ENCODE assay signal across 18 cellular contexts in the genomic region with DNA sequence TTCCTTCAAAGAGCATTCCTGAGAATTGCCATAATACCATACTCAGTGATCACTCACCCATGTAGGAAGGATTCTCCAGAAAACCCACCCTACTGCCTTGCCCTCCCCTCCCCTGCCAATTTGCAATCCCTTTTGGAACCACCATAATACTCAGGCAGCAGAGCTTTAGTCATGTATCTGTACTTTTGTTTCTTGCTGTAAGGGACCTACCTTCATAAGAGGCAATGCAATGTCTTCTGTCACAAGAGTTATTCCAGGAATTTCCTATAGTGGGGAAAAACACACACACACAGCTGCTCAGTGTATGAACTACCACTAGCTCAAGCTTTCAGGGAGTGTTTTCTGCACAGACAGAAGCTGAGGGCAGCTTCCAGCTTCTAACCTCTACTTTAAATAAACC.
A peak's percentile ranks its signal among the peaks of the same experiment; 100 is the strongest.
DNase-seq lines count a peak whose midpoint lies in the region; ATAC-seq and TF ChIP-seq lines count a peak whose summit lies in the region.
"Had no signal": no experiment of that assay in that cellular context is flagged by ENCODE, and none has a peak within 500 bp of the region (broad histone marks: within the 10 kb centered on the region; RNA-seq: fewer than 3 reads in every experiment).

No MANE protein-coding gene starts in this region.

- H3K36me3 ChIP-seq in lower lobe of right lung (no peaks in the 10 kb centered on the region), stomach (peaks cover 0 to 26% (median 6%) of the 10 kb centered on the region in 4 donors)
- H3K36me3 ChIP-seq: suprapubic skin had no signal

- H3K27ac ChIP-seq in lower lobe of right lung (no peak overlapping the region), stomach (peak overlapping the region in 4 of 5 donors; percentile 16 to 73 (median 44)), caudate nucleus (ENCODE audit: low read depth, low read length) (no peak overlapping the region)
- H3K27ac ChIP-seq: psoas muscle, suprapubic skin had no signal

- no peak overlapping the region for H3K4me3 Mint-ChIP-seq in endothelial cell (ENCODE audit: unreplicated experiment)
- H3K4me3 Mint-ChIP-seq: activated CD8-positive, alpha-beta memory T cell treated with anti-CD3 and anti-CD28 coated beads, Interleukin-2, amount 10 ng/mL, durations not matched to agents 7 days and 5 days; T-helper 1 cell treated with Interleukin-12 subunit alpha and Interleukin-12 subunit beta and Interleukin-4 antibody, amounts not matched to agents 30 μg/mL and 1 μg/mL, for 36 hours had no signal

- no peaks in the 10 kb centered on the region for H3K27me3 Mint-ChIP-seq in endothelial cell (ENCODE audit: unreplicated experiment)
- H3K27me3 Mint-ChIP-seq: activated CD8-positive, alpha-beta memory T cell treated with anti-CD3 and anti-CD28 coated beads, Interleukin-2, amount 10 ng/mL, durations not matched to agents 7 days and 5 days had no signal

- no peak for TF ChIP-seq POLR2A in stomach (IDR thresholded peaks at IDR 0.05)

- intact Hi-C loops in lower lobe of right lung (cut with DNase I) (no loop called here), stomach (cut with DNase I; ENCODE audit: low total_unique reads) (no loop called here)

- no peak for TF ChIP-seq EP300 in stomach (IDR thresholded peaks at IDR 0.05)

- H3K4me3 ChIP-seq in lower lobe of right lung (no peak overlapping the region), stomach (no peak overlapping the region)
- H3K4me3 ChIP-seq: psoas muscle, suprapubic skin had no signal

- peak; percentile 28 to 36 for ATAC-seq in lower lobe of right lung
- no peak for ATAC-seq in HG02678 (IDR thresholded peaks at IDR 0.05; ENCODE audit: unreplicated experiment)
- ATAC-seq: activated CD4-positive, CD25-positive, alpha-beta regulatory T cell treated with anti-CD3 and anti-CD28 coated beads, Interleukin-2, amount 50 U/mL, for 24 hours; activated CD8-positive, alpha-beta memory T cell treated with anti-CD3 and anti-CD28 coated beads, Interleukin-2, amount 10 ng/mL, durations not matched to agents 7 days and 5 days had no signal

- H3K4me1 Mint-ChIP-seq in endothelial cell (ENCODE audit: unreplicated experiment): peaks cover 40% of the 10 kb centered on the region

- no peak for TF ChIP-seq CTCF in endothelial cell (IDR thresholded peaks at IDR 0.05; ENCODE audit: unreplicated experiment)
- no peak for TF ChIP-seq CTCF in lower lobe of right lung (IDR thresholded peaks at IDR 0.05)
- TF ChIP-seq CTCF in stomach (IDR thresholded peaks at IDR 0.05): no peak

- H3K4me1 ChIP-seq in lower lobe of right lung (peaks cover 41% of the 10 kb centered on the region), stomach (peaks cover 4 to 50% (median 21%) of the 10 kb centered on the region in 4 donors)
- H3K4me1 ChIP-seq: suprapubic skin had no signal

- H3K36me3 Mint-ChIP-seq in endothelial cell (ENCODE audit: low read depth, unreplicated experiment): no peaks in the 10 kb centered on the region

- peak overlapping the region; percentile 31 for H3K27ac Mint-ChIP-seq in endothelial cell (ENCODE audit: unreplicated experiment)
- H3K27ac Mint-ChIP-seq: activated CD8-positive, alpha-beta memory T cell treated with anti-CD3 and anti-CD28 coated beads, Interleukin-2, amount 10 ng/mL, durations not matched to agents 7 days and 5 days had no signal

- DNase-seq in NCI-H69 (lab: John Stamatoyannopoulos, UW) (peak; percentile 12), endothelial cell (ENCODE audit: low spot score) (no peak), lower lobe of right lung (no peak), stomach (no peak), caudate nucleus (lab: John Stamatoyannopoulos, UW) (no peak)
- DNase-seq in stimulated activated CD4-positive, alpha-beta T cell treated with anti-CD3 and anti-CD28 coated beads, Interleukin-15, amount 100 ng/mL, for 24 hours: no peak
- DNase-seq: activated CD8-positive, alpha-beta memory T cell treated with anti-CD3 and anti-CD28 coated beads, Interleukin-2, amount 10 ng/mL, durations not matched to agents 7 days and 5 days; activated naive CD4-positive, alpha-beta T cell; aorta; DMS153; NCI-H2029 treated with DMSO at 0.1 percent for 48 hours; NCI-H748 treated with DMSO at 0.1 percent for 48 hours; psoas muscle; RPMI8226 had no signal

- H3K9me3 ChIP-seq in lower lobe of right lung (no peaks in the 10 kb centered on the region), stomach (no peaks in the 10 kb centered on the region)
- H3K9me3 ChIP-seq: psoas muscle, suprapubic skin had no signal

- no peaks in the 10 kb centered on the region for H3K9me3 Mint-ChIP-seq in endothelial cell (ENCODE audit: unreplicated experiment)
- H3K9me3 Mint-ChIP-seq: T-helper 1 cell treated with Interleukin-12 subunit alpha and Interleukin-12 subunit beta and Interleukin-4 antibody, amounts not matched to agents 30 μg/mL and 1 μg/mL, for 36 hours had no signal

- no peaks in the 10 kb centered on the region for H3K27me3 ChIP-seq in lower lobe of right lung (ENCODE audit: low read depth)
- H3K27me3 ChIP-seq in stomach: no peaks in the 10 kb centered on the region
- H3K27me3 ChIP-seq: suprapubic skin had no signal

Comparison
In these comparisons a context has a peak if more than half of its experiments do, and no peak if none do; other contexts are left out.
1. H3K27ac ChIP-seq: peak in stomach (4 of 5); none in lower lobe of right lung (single experiment) and caudate nucleus (single experiment).